ENCODE assay signal across 16 cellular contexts in genomic region chr1:4563586-4563985, GRCh38.
"Had no signal": no experiment of that assay in that cellular context is flagged by ENCODE, and none has a peak within 500 bp of the region (broad histone marks: within the 10 kb centered on the region; RNA-seq: fewer than 3 reads in every experiment).

No MANE protein-coding gene starts in this region.

- H3K4me1 ChIP-seq: SJSA1 had no signal

- H3K27me3 ChIP-seq: SJSA1 had no signal

- DNase-seq: Kasumi-1, KG1, MM.1S, NCI-H1092 treated with DMSO at 0.1 percent for 48 hours, NCI-H2029, NCI-H2081 treated with DMSO at 0.1 percent for 48 hours, NCI-H2171, NCI-H226, NCI-H446, NCI-H510A, NCI-H526, NCI-H82, Right ventricle myocardium superior, SIG-M5 had no signal

- H3K27ac ChIP-seq: SJSA1, SK-N-MC had no signal

- H3K4me3 ChIP-seq: SJSA1, SK-N-MC had no signal

- H3K36me3 ChIP-seq: SJSA1 had no signal
